8 cellular contexts compared by ENCODE assay signal in the genomic region with DNA sequence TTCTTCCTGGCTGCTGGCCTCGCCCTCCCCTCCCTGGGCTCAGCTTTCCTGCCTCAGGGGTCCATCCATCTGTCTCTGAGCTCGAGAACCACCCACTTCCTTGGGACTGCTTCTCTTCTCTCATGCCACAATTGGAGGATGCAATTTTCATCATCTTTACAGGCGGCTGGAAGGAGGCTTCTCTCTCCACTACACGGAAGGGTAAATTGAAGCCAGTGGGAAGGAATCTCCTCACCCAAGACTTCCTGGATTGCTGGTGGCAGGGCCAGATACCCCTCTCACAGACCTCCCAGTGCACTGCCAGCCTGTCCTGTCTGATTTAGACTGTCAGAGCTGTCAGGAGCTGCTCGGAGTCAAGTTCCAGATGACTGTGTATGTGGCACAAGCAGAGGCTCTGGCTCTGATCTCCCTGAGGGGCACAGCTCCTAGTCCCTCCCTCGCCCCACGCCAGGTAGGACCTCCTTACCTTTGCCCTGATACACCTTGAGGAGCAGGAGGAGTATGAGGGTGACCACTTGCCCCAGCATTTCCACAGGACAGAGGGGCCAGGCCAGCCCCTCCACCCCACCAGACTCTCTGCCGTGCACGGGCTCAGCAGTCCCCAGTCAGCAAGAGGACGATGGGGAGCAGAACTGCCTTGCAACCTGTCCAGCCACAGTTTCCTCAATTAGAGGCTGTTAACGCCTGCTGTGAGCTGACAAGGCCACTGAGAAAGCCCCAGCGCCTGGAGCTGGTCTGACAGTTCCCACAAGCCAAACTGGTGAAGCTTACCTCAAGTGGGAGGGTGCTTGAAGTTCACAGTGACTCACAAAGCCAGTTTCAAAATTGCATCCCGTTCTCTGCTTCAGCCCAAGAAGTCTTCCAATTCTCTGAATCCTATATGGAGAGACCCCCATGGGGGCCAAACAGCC. TPM values are rescaled to one million over a fixed set of nuclear protein-coding genes. Genes with fewer than 3 reads are reported as not detected.
DNase-seq lines count a peak whose midpoint lies in the region; ATAC-seq and TF ChIP-seq lines count a peak whose summit lies in the region.

A gene with protein sequence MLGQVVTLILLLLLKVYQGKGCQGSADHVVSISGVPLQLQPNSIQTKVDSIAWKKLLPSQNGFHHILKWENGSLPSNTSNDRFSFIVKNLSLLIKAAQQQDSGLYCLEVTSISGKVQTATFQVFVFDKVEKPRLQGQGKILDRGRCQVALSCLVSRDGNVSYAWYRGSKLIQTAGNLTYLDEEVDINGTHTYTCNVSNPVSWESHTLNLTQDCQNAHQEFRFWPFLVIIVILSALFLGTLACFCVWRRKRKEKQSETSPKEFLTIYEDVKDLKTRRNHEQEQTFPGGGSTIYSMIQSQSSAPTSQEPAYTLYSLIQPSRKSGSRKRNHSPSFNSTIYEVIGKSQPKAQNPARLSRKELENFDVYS (minus strand): TSS at position 737 of the 911 bp plus-strand sequence. CDS start 210 bp downstream, at position 527.

- in situ Hi-C loops in mammary epithelial cell (cut with MboI; ENCODE audit: low sequenced_read_pairs in 2 of 2), result no loop called here

- H3K9ac ChIP-seq in mammary epithelial cell (ENCODE audit: insufficient read depth, low read length), result no peak within 1 kb of the TSS

- no peaks in the 10 kb centered on the region for H3K79me2 ChIP-seq in mammary epithelial cell (ENCODE audit: insufficient read depth, low read length)

- peak; percentile 25 for DNase-seq in mammary epithelial cell
- no peak for DNase-seq in MCF 10A (ENCODE audit: unreplicated experiment)
- DNase-seq in activated CD4-positive, alpha-beta memory T cell treated with anti-CD3 and anti-CD28 coated beads, Interleukin-2, amount 10 ng/mL, durations not matched to agents 7 days and 5 days, result peak; percentile 73
- peak; percentile 22 to 78 (median 63) for DNase-seq in right cardiac atrium
- DNase-seq in stimulated activated CD8-positive, alpha-beta memory T cell treated with anti-CD3 and anti-CD28 coated beads, Interleukin-4, amount 100 ng/mL, for 24 hours (ENCODE audit: low read depth), result peak; percentile 56
- DNase-seq in dedifferentiated amniotic fluid mesenchymal stem cell (ENCODE audit: extremely low spot score), result no peak
- no peak for DNase-seq in SW480 (ENCODE audit: low spot score)

- H3K4me3 ChIP-seq in mammary epithelial cell (replicated peaks in 1 of 3; ENCODE audit: insufficient read depth in 1 of 3, low read depth in 2 of 3, low read length in 3 of 3), result no peak within 1 kb of the TSS
- no peak within 1 kb of the TSS for H3K4me3 ChIP-seq in right cardiac atrium (ENCODE audit: low read length)

- TF ChIP-seq CTCF in mammary epithelial cell (conservative IDR thresholded peaks at IDR 0.05 in 1 of 2, IDR thresholded peaks at IDR 0.05 in 1 of 2; ENCODE audit: extremely low read depth in 1 of 2, insufficient read depth in 1 of 2, low read depth in 1 of 2, low read length in 2 of 2) (no peak), MCF 10A (IDR thresholded peaks at IDR 0.05; ENCODE audit: unreplicated experiment) (no peak)

- POLR2A ChIA-PET in MCF 10A (lab: Yijun Ruan, JAX), result no interaction called here
- POLR2A ChIA-PET in activated CD4-positive, alpha-beta memory T cell treated with anti-CD3 and anti-CD28 coated beads, Interleukin-2, amount 10 ng/mL, durations not matched to agents 7 days and 5 days (lab: Charles Lee), result interaction anchor here (0.9 to 2.6 kb wide), 3 partner anchors 20 to 156 kb away, joined by 3 to 23 read pairs (median 9); no protein-coding TSS in a partner anchor

- ATAC-seq in HG03439 (IDR thresholded peaks at IDR 0.05; ENCODE audit: unreplicated experiment) (peak; percentile 59), right cardiac atrium (peak; percentile 61 to 69)

- H3K27ac ChIP-seq in mammary epithelial cell (ENCODE audit: insufficient read depth, low read depth, low read length) (no peak within 1 kb of the TSS), right cardiac atrium (ENCODE audit: low read length) (no peak within 1 kb of the TSS)

- no peaks in the 10 kb centered on the region for H3K36me3 Mint-ChIP-seq in MCF 10A (ENCODE audit: insufficient read depth, unreplicated experiment)
- no peaks in the 10 kb centered on the region for H3K36me3 Mint-ChIP-seq in activated CD4-positive, alpha-beta memory T cell treated with anti-CD3 and anti-CD28 coated beads, Interleukin-2, amount 10 ng/mL, durations not matched to agents 7 days and 5 days (ENCODE audit: low read depth)

- no peaks in the 10 kb centered on the region for H3K27me3 Mint-ChIP-seq in MCF 10A (ENCODE audit: insufficient read depth, unreplicated experiment)
- peaks cover 3% of the 10 kb centered on the region for H3K27me3 Mint-ChIP-seq in activated CD4-positive, alpha-beta memory T cell treated with anti-CD3 and anti-CD28 coated beads, Interleukin-2, amount 10 ng/mL, durations not matched to agents 7 days and 5 days

- WGBS in mammary epithelial cell (ENCODE audit: low coverage, missing lambda C conversion rate), result 55% methylated on average over 12 of the region's 13 CpGs
- 36% methylated on average over 13 of the region's 13 CpGs for WGBS in right cardiac atrium

- dilution Hi-C loops in mammary epithelial cell (cut with HindIII; ENCODE audit: low sequenced_read_pairs), result no loop called here

- no peaks in the 10 kb centered on the region for H3K36me3 ChIP-seq in mammary epithelial cell (ENCODE audit: insufficient read depth, low read length)

- no peak within 1 kb of the TSS for H2AFZ ChIP-seq in mammary epithelial cell (ENCODE audit: low read depth, low read length)

- H3K9me3 ChIP-seq in mammary epithelial cell (replicated peaks; ENCODE audit: insufficient read depth, low read length) (no peaks in the 10 kb centered on the region), right cardiac atrium (ENCODE audit: control insufficient read depth, low read length) (no peaks in the 10 kb centered on the region)

- no peak within 1 kb of the TSS for H3K4me2 ChIP-seq in mammary epithelial cell (ENCODE audit: insufficient read depth, low read depth, low read length)

- CTCF ChIA-PET in mammary epithelial cell (lab: Charles Lee; ENCODE audit: low non-redundant PET), result no interaction called here
- CTCF ChIA-PET in MCF 10A (lab: Yijun Ruan, JAX), result interaction anchor here (0.7 to 1.4 kb wide), 4 partner anchors 15 to 304 kb away, joined by 3 read pairs; partner anchors contain the start of gene PPOX
- CTCF ChIA-PET in activated CD4-positive, alpha-beta memory T cell treated with anti-CD3 and anti-CD28 coated beads, Interleukin-2, amount 10 ng/mL, durations not matched to agents 7 days and 5 days (lab: Charles Lee), result interaction anchor here (0.6 to 3.5 kb wide), 9 partner anchors 11 to 92 kb away, joined by 3 to 19 read pairs (median 8); partner anchors contain the start of gene ITLN2

- H3K4me1 Mint-ChIP-seq in MCF 10A (ENCODE audit: insufficient read depth, unreplicated experiment), result no peaks in the 10 kb centered on the region
- peaks cover 29% of the 10 kb centered on the region for H3K4me1 Mint-ChIP-seq in activated CD4-positive, alpha-beta memory T cell treated with anti-CD3 and anti-CD28 coated beads, Interleukin-2, amount 10 ng/mL, durations not matched to agents 7 days and 5 days

- no peaks in the 10 kb centered on the region for H3K27me3 ChIP-seq in mammary epithelial cell (ENCODE audit: insufficient read depth, low read length)
- H3K27me3 ChIP-seq in right cardiac atrium (ENCODE audit: control insufficient read depth, insufficient read depth), result no peaks in the 10 kb centered on the region

- no peaks in the 10 kb centered on the region for H3K9me3 Mint-ChIP-seq in MCF 10A (ENCODE audit: unreplicated experiment)
- H3K9me3 Mint-ChIP-seq in activated CD4-positive, alpha-beta memory T cell treated with anti-CD3 and anti-CD28 coated beads, Interleukin-2, amount 10 ng/mL, durations not matched to agents 7 days and 5 days, result no peaks in the 10 kb centered on the region

- no TSS peak for BruUV-seq in mammary epithelial cell (replicated peaks; lab: Mats Ljungman, UMichigan)
- no TSS peak for BruUV-seq in MCF 10A (replicated peaks; lab: Mats Ljungman, UMichigan)

- H3K4me3 Mint-ChIP-seq in MCF 10A (ENCODE audit: unreplicated experiment), result no peak within 1 kb of the TSS
- peak within 1 kb of the TSS; percentile 33 for H3K4me3 Mint-ChIP-seq in activated CD4-positive, alpha-beta memory T cell treated with anti-CD3 and anti-CD28 coated beads, Interleukin-2, amount 10 ng/mL, durations not matched to agents 7 days and 5 days

- intact Hi-C loops in mammary epithelial cell (cut with micrococcal nuclease) (no loop called here), MCF 10A (cut with micrococcal nuclease) (no loop called here), right cardiac atrium (cut with DNase I) (no loop called here)

- no peaks in the 10 kb centered on the region for H3K4me1 ChIP-seq in mammary epithelial cell (ENCODE audit: insufficient read depth, low read length)
- H3K4me1 ChIP-seq in right cardiac atrium (ENCODE audit: control insufficient read depth, insufficient read depth, low read length), result peaks cover 3% of the 10 kb centered on the region

- no peaks in the 10 kb centered on the region for H4K20me1 ChIP-seq in mammary epithelial cell (ENCODE audit: insufficient read depth, low read length)

- no peak within 1 kb of the TSS for H3K27ac Mint-ChIP-seq in MCF 10A (ENCODE audit: low read depth, unreplicated experiment)
- H3K27ac Mint-ChIP-seq in activated CD4-positive, alpha-beta memory T cell treated with anti-CD3 and anti-CD28 coated beads, Interleukin-2, amount 10 ng/mL, durations not matched to agents 7 days and 5 days, result peak within 1 kb of the TSS; percentile 66

RNA-seq across cellular contexts. Expression of the gene that starts here (rescaled TPM):
- not detected for total RNA-seq in mammary epithelial cell
- polyA plus RNA-seq in mammary epithelial cell, result not detected
- polyA minus RNA-seq in mammary epithelial cell, result not detected
- total RNA-seq in MCF 10A (2022), result not detected in 2 replicates
- total RNA-seq in activated CD4-positive, alpha-beta memory T cell treated with anti-CD3 and anti-CD28 coated beads, Interleukin-2, amount 10 ng/mL, durations not matched to agents 7 days and 5 days, result 1 to 10 TPM; 2.0 to 2.3 TPM
- 1 to 10 TPM in 2 of 4 donors, under 1 TPM in 2; 0.51 to 2.3 (median 0.86) TPM for total RNA-seq in right cardiac atrium
- polyA plus RNA-seq in right cardiac atrium, result 0.29 TPM

Comparison
In these comparisons a context has a peak if more than half of its experiments do, and no peak if none do; other contexts are left out.
1. Peak in DNase-seq in mammary epithelial cell; RNA of the gene not detected or under 1 TPM.
2. DNase-seq: peak in activated CD4-positive, alpha-beta memory T cell treated with anti-CD3 and anti-CD28 coated beads, Interleukin-2, amount 10 ng/mL, durations not matched to agents 7 days and 5 days (single experiment), right cardiac atrium (3 of 3) and stimulated activated CD8-positive, alpha-beta memory T cell treated with anti-CD3 and anti-CD28 coated beads, Interleukin-4, amount 100 ng/mL, for 24 hours (single experiment); none in MCF 10A (single experiment), dedifferentiated amniotic fluid mesenchymal stem cell (single experiment) and SW480 (single experiment).